ENCODE assay signal across 32 cellular contexts in the genomic region with DNA sequence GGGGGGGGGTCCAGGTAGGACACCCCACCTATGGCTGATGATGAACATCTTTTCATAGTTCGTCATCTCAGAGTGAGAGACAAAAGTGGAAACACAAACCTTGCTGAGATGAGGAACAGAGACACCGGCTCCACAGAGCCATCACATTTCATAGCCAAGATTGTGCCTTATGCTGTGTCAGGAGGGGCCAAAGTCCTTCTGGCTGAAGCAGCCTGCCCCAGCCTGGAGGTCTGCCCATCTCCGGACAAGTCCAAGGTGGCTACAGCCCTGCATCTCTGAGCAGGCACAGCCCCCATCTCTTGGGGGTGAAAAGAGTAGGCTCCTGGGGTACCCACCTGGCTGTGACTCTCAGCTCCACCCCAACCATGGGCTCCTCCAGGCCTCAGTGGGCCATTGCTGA.
"Had no signal": no experiment of that assay in that cellular context is flagged by ENCODE, and none has a peak within 500 bp of the region (broad histone marks: within the 10 kb centered on the region; RNA-seq: fewer than 3 reads in every experiment).

No MANE protein-coding gene starts in this region.

- H3K4me3 Mint-ChIP-seq: activated CD4-positive, alpha-beta memory T cell treated with anti-CD3 and anti-CD28 coated beads for 36 hours; activated CD4-positive, alpha-beta T cell treated with anti-CD3 and anti-CD28 coated beads for 36 hours; activated CD4-positive, alpha-beta T cell treated with anti-CD3 and anti-CD28 coated beads, Interleukin-2, amount 10 ng/mL, durations not matched to agents 24 days and 14 days; activated CD8-positive, alpha-beta memory T cell treated with anti-CD3 and anti-CD28 coated beads, Interleukin-2, amount 10 ng/mL, durations not matched to agents 7 days and 5 days; activated CD8-positive, alpha-beta T cell treated with anti-CD3 and anti-CD28 coated beads, Interleukin-2, amount 10 ng/mL, durations not matched to agents 7 days and 5 days; activated naive CD4-positive, alpha-beta T cell treated with anti-CD3 and anti-CD28 coated beads for 36 hours; activated naive CD4-positive, alpha-beta T cell treated with anti-CD3 and anti-CD28 coated beads, Interleukin-2, amount 50 U/mL, for 24 hours; activated naive CD8-positive, alpha-beta T cell treated with anti-CD3 and anti-CD28 coated beads for 36 hours; activated naive CD8-positive, alpha-beta T cell treated with anti-CD3 and anti-CD28 coated beads, Interleukin-2, amount 50 U/mL, for 24 hours; activated T-helper 1 cell treated with anti-CD3 and anti-CD28 coated beads, Interleukin-12 subunit alpha, Interleukin-12 subunit beta, Interleukin-2, Interleukin-4 antibody, amounts not matched to agents 30 ng/mL and 10 ng/mL and 1 ng/mL, durations not matched to agents 14 hours and 24 hours and 36 hours; dendritic cell treated with granulocyte-macrophage colony-stimulating factor and Interleukin-4, amounts not matched to agents 40 ng/mL and 50 ng/mL, for 4 days had no signal

- ATAC-seq: activated CD4-positive, alpha-beta T cell treated with anti-CD3 and anti-CD28 coated beads for 36 hours; activated CD8-positive, alpha-beta memory T cell treated with anti-CD3 and anti-CD28 coated beads, Interleukin-2, amount 10 ng/mL, durations not matched to agents 7 days and 5 days; activated CD8-positive, alpha-beta T cell treated with anti-CD3 and anti-CD28 coated beads, Interleukin-2, amount 10 ng/mL, durations not matched to agents 7 days and 5 days; activated naive CD8-positive, alpha-beta T cell treated with anti-CD3 and anti-CD28 coated beads, Interleukin-2, amount 50 U/mL, for 24 hours; body of pancreas; gastroesophageal sphincter had no signal

- H3K9me3 ChIP-seq: adrenal gland, body of pancreas, esophagus squamous epithelium, gastroesophageal sphincter had no signal

- H3K27ac Mint-ChIP-seq: activated CD4-positive, alpha-beta memory T cell treated with anti-CD3 and anti-CD28 coated beads for 36 hours; activated CD4-positive, alpha-beta T cell treated with anti-CD3 and anti-CD28 coated beads for 36 hours; activated CD4-positive, alpha-beta T cell treated with anti-CD3 and anti-CD28 coated beads, Interleukin-2, amount 10 ng/mL, durations not matched to agents 24 days and 14 days; activated CD8-positive, alpha-beta memory T cell treated with anti-CD3 and anti-CD28 coated beads, Interleukin-2, amount 10 ng/mL, durations not matched to agents 7 days and 5 days; activated CD8-positive, alpha-beta T cell treated with anti-CD3 and anti-CD28 coated beads, Interleukin-2, amount 10 ng/mL, durations not matched to agents 7 days and 5 days; activated naive CD4-positive, alpha-beta T cell treated with anti-CD3 and anti-CD28 coated beads for 36 hours; activated naive CD4-positive, alpha-beta T cell treated with anti-CD3 and anti-CD28 coated beads, Interleukin-2, amount 50 U/mL, for 24 hours; activated naive CD8-positive, alpha-beta T cell treated with anti-CD3 and anti-CD28 coated beads for 36 hours; activated naive CD8-positive, alpha-beta T cell treated with anti-CD3 and anti-CD28 coated beads, Interleukin-2, amount 50 U/mL, for 24 hours; activated T-helper 1 cell treated with anti-CD3 and anti-CD28 coated beads, Interleukin-12 subunit alpha, Interleukin-12 subunit beta, Interleukin-2, Interleukin-4 antibody, amounts not matched to agents 30 ng/mL and 10 ng/mL and 1 ng/mL, durations not matched to agents 14 hours and 24 hours and 36 hours; activated T-helper 2 cell treated with anti-CD3 and anti-CD28 coated beads, Interferon-gamma antibody, Interleukin-2, Interleukin-4, amounts not matched to agents 10 μg/mL and 5 μg/mL and 100 μg/mL, durations not matched to agents 14 hours and 24 hours and 36 hours; dendritic cell treated with granulocyte-macrophage colony-stimulating factor and Interleukin-4, amounts not matched to agents 40 ng/mL and 50 ng/mL, for 4 days had no signal

- H3K27me3 Mint-ChIP-seq: activated CD4-positive, alpha-beta T cell treated with anti-CD3 and anti-CD28 coated beads for 36 hours; activated naive CD8-positive, alpha-beta T cell treated with anti-CD3 and anti-CD28 coated beads for 36 hours had no signal

- H3K4me1 Mint-ChIP-seq: activated CD4-positive, alpha-beta T cell treated with anti-CD3 and anti-CD28 coated beads for 36 hours; activated CD4-positive, alpha-beta T cell treated with anti-CD3 and anti-CD28 coated beads, Interleukin-2, amount 10 ng/mL, durations not matched to agents 24 days and 14 days; activated CD8-positive, alpha-beta memory T cell treated with anti-CD3 and anti-CD28 coated beads, Interleukin-2, amount 10 ng/mL, durations not matched to agents 7 days and 5 days; activated naive CD4-positive, alpha-beta T cell treated with anti-CD3 and anti-CD28 coated beads, Interleukin-2, amount 50 U/mL, for 24 hours; activated naive CD8-positive, alpha-beta T cell treated with anti-CD3 and anti-CD28 coated beads for 36 hours; activated naive CD8-positive, alpha-beta T cell treated with anti-CD3 and anti-CD28 coated beads, Interleukin-2, amount 50 U/mL, for 24 hours had no signal

- H3K27ac ChIP-seq: body of pancreas, epithelial cell of prostate, esophagus squamous epithelium, gastroesophageal sphincter had no signal

- H3K27me3 ChIP-seq: adrenal gland, body of pancreas, dorsolateral prefrontal cortex, esophagus squamous epithelium, gastroesophageal sphincter had no signal

- H3K4me3 ChIP-seq: adrenal gland, body of pancreas, coronary artery, dorsolateral prefrontal cortex, esophagus squamous epithelium, gastroesophageal sphincter had no signal

- H3K36me3 ChIP-seq: adrenal gland, esophagus squamous epithelium, gastroesophageal sphincter had no signal

- H3K36me3 Mint-ChIP-seq: activated CD4-positive, alpha-beta memory T cell treated with anti-CD3 and anti-CD28 coated beads for 36 hours; activated CD8-positive, alpha-beta memory T cell treated with anti-CD3 and anti-CD28 coated beads, Interleukin-2, amount 10 ng/mL, durations not matched to agents 7 days and 5 days; activated naive CD4-positive, alpha-beta T cell treated with anti-CD3 and anti-CD28 coated beads, Interleukin-2, amount 50 U/mL, for 24 hours; activated naive CD8-positive, alpha-beta T cell treated with anti-CD3 and anti-CD28 coated beads for 36 hours had no signal

- DNase-seq: activated CD4-positive, alpha-beta memory T cell treated with anti-CD3 and anti-CD28 coated beads for 36 hours; activated CD4-positive, alpha-beta T cell treated with anti-CD3 and anti-CD28 coated beads for 36 hours; activated CD4-positive, alpha-beta T cell treated with anti-CD3 and anti-CD28 coated beads, Interleukin-2, amount 10 ng/mL, durations not matched to agents 24 days and 14 days; activated CD4-positive, CD25-positive, alpha-beta regulatory T cell; activated CD4-positive, CD25-positive, alpha-beta regulatory T cell treated with anti-CD3 and anti-CD28 coated beads, Interleukin-2, amount 50 U/mL, for 72 hours; activated CD8-positive, alpha-beta memory T cell treated with anti-CD3 and anti-CD28 coated beads, Interleukin-2, amount 10 ng/mL, durations not matched to agents 7 days and 5 days; activated CD8-positive, alpha-beta memory T cell treated with anti-CD3 and anti-CD28 coated beads, Interleukin-2, amount 50 U/mL, for 4 hours; activated CD8-positive, alpha-beta T cell treated with anti-CD3 and anti-CD28 coated beads, Interleukin-2, amount 10 ng/mL, durations not matched to agents 7 days and 5 days; activated effector memory CD4-positive, alpha-beta T cell treated with anti-CD3 and anti-CD28 coated beads, Interleukin-2, amount 50 U/mL, for 16 hours; activated naive CD4-positive, alpha-beta T cell treated with anti-CD3 and anti-CD28 coated beads for 36 hours; activated naive CD8-positive, alpha-beta T cell treated with anti-CD3 and anti-CD28 coated beads for 36 hours; activated naive CD8-positive, alpha-beta T cell treated with anti-CD3 and anti-CD28 coated beads, Interleukin-2, amount 50 U/mL, for 24 hours; activated T-cell treated with anti-CD3 and anti-CD28 coated beads, Interleukin-2, amount 50 U/mL, for 1 hour; activated T-cell treated with anti-CD3 and anti-CD28 coated beads, Interleukin-2, amount 50 U/mL, for 48 hours; amygdala; caudate nucleus; cerebellar nuclear complex; effector CD4-positive, alpha-beta T cell; esophagus squamous epithelium; foreskin melanocyte; T-helper 1 cell; T-helper 2 cell had no signal
